ENCODE assay signal across 8 cellular contexts in the genomic region with DNA sequence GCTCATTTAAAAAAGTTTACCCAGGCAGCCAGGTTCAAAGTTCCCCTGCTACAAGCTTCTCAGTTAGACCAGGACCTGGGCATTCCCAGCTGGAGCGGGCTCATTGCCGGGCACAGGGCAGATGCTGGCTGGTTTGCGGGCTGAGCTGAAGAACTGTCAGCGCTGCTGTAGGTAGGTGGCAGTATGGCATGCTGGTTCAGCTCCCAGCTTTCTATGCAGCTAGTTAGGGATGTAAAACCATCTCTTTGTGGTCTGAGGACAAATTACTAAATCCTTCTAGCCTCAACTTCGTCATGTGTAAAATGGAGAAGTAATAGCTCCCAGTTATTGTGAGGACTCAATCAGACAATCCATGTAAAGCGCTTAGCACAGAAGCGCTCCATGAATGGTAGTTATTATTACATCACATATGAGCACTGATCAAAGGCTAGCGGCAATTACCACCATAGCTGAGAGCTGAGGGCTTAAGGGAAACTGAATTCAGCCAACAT. TPM values are rescaled to one million over a fixed set of nuclear protein-coding genes. Genes with fewer than 3 reads are reported as not detected.
DNase-seq lines count a peak whose midpoint lies in the region; ATAC-seq and TF ChIP-seq lines count a peak whose summit lies in the region.

No MANE protein-coding gene starts in this region.

- H2AK5ac ChIP-seq in mesenchymal stem cell (ENCODE audit: low read length, severe bottlenecking), result no peak overlapping the region

- H3K14ac ChIP-seq in mesenchymal stem cell (ENCODE audit: low read length in 2 of 2), result no peak overlapping the region

- H3K27ac Mint-ChIP-seq in CD4-positive, CD25-positive, alpha-beta regulatory T cell, result peak overlapping the region; percentile 77 to 95 (median 93)
- H3K27ac Mint-ChIP-seq in activated CD8-positive, alpha-beta memory T cell treated with anti-CD3 and anti-CD28 coated beads, Interleukin-2, amount 10 ng/mL, durations not matched to agents 7 days and 5 days, result no peak overlapping the region
- no peak overlapping the region for H3K27ac Mint-ChIP-seq in endodermal cell

- no peaks in the 10 kb centered on the region for H3K79me1 ChIP-seq in mesenchymal stem cell (replicated peaks; ENCODE audit: low read length, poor library complexity, severe bottlenecking)

- no peak overlapping the region for H2BK5ac ChIP-seq in mesenchymal stem cell (ENCODE audit: low read depth, low read length, poor library complexity, severe bottlenecking)

- POLR2A ChIA-PET in HEK293T (lab: Yijun Ruan, JAX), result no interaction called here

- H3K18ac ChIP-seq in mesenchymal stem cell (ENCODE audit: low read depth in 1 of 2, low read length in 2 of 2), result no peak overlapping the region

- no peak overlapping the region for H4K91ac ChIP-seq in mesenchymal stem cell (ENCODE audit: low read length)

- no peaks in the 10 kb centered on the region for H3K36me3 Mint-ChIP-seq in CD4-positive, CD25-positive, alpha-beta regulatory T cell
- H3K36me3 Mint-ChIP-seq in activated CD8-positive, alpha-beta memory T cell treated with anti-CD3 and anti-CD28 coated beads, Interleukin-2, amount 10 ng/mL, durations not matched to agents 7 days and 5 days, result no peaks in the 10 kb centered on the region
- no peaks in the 10 kb centered on the region for H3K36me3 Mint-ChIP-seq in endodermal cell (ENCODE audit: low read depth)

- H3K23ac ChIP-seq in mesenchymal stem cell (ENCODE audit: low read length in 2 of 2), result no peak overlapping the region

- no peak overlapping the region for H2AFZ ChIP-seq in mesenchymal stem cell (ENCODE audit: low read depth, low read length)

- H3K9me3 Mint-ChIP-seq in CD4-positive, CD25-positive, alpha-beta regulatory T cell, result no peaks in the 10 kb centered on the region
- H3K9me3 Mint-ChIP-seq in activated CD8-positive, alpha-beta memory T cell treated with anti-CD3 and anti-CD28 coated beads, Interleukin-2, amount 10 ng/mL, durations not matched to agents 7 days and 5 days (ENCODE audit: low read depth), result no peaks in the 10 kb centered on the region
- no peaks in the 10 kb centered on the region for H3K9me3 Mint-ChIP-seq in endodermal cell

- no peak overlapping the region for H2BK15ac ChIP-seq in mesenchymal stem cell (ENCODE audit: low read depth, poor library complexity, severe bottlenecking)

- H4K8ac ChIP-seq in mesenchymal stem cell (ENCODE audit: low read length), result no peak overlapping the region

- H3K4me2 ChIP-seq in mesenchymal stem cell (ENCODE audit: low read length, poor library complexity, severe bottlenecking), result no peak overlapping the region

- peaks cover 8 to 38% (median 23%) of the 10 kb centered on the region in 4 donors for H3K4me1 Mint-ChIP-seq in CD4-positive, CD25-positive, alpha-beta regulatory T cell
- H3K4me1 Mint-ChIP-seq in activated CD8-positive, alpha-beta memory T cell treated with anti-CD3 and anti-CD28 coated beads, Interleukin-2, amount 10 ng/mL, durations not matched to agents 7 days and 5 days, result peaks cover 17% of the 10 kb centered on the region
- peaks cover 22% of the 10 kb centered on the region for H3K4me1 Mint-ChIP-seq in endodermal cell

- DNase-seq in CD4-positive, CD25-positive, alpha-beta regulatory T cell, result peak; percentile 29 to 75 (median 66)
- DNase-seq in HEK293T (ENCODE audit: extremely low spot score), result peak; percentile 35
- DNase-seq in NCI-H82 (lab: John Stamatoyannopoulos, UW), result peak; percentile 73
- peak; percentile 68 for DNase-seq in activated CD8-positive, alpha-beta memory T cell treated with anti-CD3 and anti-CD28 coated beads, Interleukin-2, amount 10 ng/mL, durations not matched to agents 7 days and 5 days
- peak; percentile 82 for DNase-seq in endodermal cell
- DNase-seq in mesenchymal stem cell, result peak; percentile 18
- peak; percentile 51 for DNase-seq in stimulated activated naive CD4-positive, alpha-beta T cell treated with Interleukin-2 at 50 U/mL for 16 hours (lab: John Stamatoyannopoulos, UW)

- H3K36me3 ChIP-seq in CD4-positive, CD25-positive, alpha-beta regulatory T cell (ENCODE audit: control insufficient read depth, insufficient read depth, low read length), result no peaks in the 10 kb centered on the region
- H3K36me3 ChIP-seq in endodermal cell (ENCODE audit: control insufficient read depth, insufficient read depth, low read length) (no peaks in the 10 kb centered on the region), mesenchymal stem cell (ENCODE audit: control insufficient read depth in 1 of 2, insufficient read depth in 2 of 2, low read depth in 1 of 2, low read length in 2 of 2) (peaks cover 0 to 3% of the 10 kb centered on the region in 2 experiments)

- peak overlapping the region; percentile 90 to 97 (median 96) for H3K4me3 Mint-ChIP-seq in CD4-positive, CD25-positive, alpha-beta regulatory T cell
- H3K4me3 Mint-ChIP-seq in activated CD8-positive, alpha-beta memory T cell treated with anti-CD3 and anti-CD28 coated beads, Interleukin-2, amount 10 ng/mL, durations not matched to agents 7 days and 5 days, result peak overlapping the region; percentile 60
- H3K4me3 Mint-ChIP-seq in endodermal cell, result peak overlapping the region; percentile 72

- H3K27me3 Mint-ChIP-seq in CD4-positive, CD25-positive, alpha-beta regulatory T cell, result peaks cover 12% of the 10 kb centered on the region
- H3K27me3 Mint-ChIP-seq in activated CD8-positive, alpha-beta memory T cell treated with anti-CD3 and anti-CD28 coated beads, Interleukin-2, amount 10 ng/mL, durations not matched to agents 7 days and 5 days, result peaks cover 67% of the 10 kb centered on the region
- peaks cover 44% of the 10 kb centered on the region for H3K27me3 Mint-ChIP-seq in endodermal cell (ENCODE audit: insufficient read depth)

- H3K4ac ChIP-seq in mesenchymal stem cell (ENCODE audit: low read depth in 1 of 2, low read length in 2 of 2), result no peak overlapping the region

- H3K4me1 ChIP-seq in CD4-positive, CD25-positive, alpha-beta regulatory T cell (ENCODE audit: control insufficient read depth, insufficient read depth, low read length, poor library complexity, severe bottlenecking), result peaks cover 28% of the 10 kb centered on the region
- H3K4me1 ChIP-seq in endodermal cell (ENCODE audit: control insufficient read depth, insufficient read depth, low read length) (peaks cover 3% of the 10 kb centered on the region), mesenchymal stem cell (ENCODE audit: control insufficient read depth, insufficient read depth, low read depth, low read length) (peaks cover 21% of the 10 kb centered on the region)

- no peak overlapping the region for H2BK12ac ChIP-seq in mesenchymal stem cell (ENCODE audit: low read length in 2 of 2)

- H3K4me3 ChIP-seq in CD4-positive, CD25-positive, alpha-beta regulatory T cell (ENCODE audit: low read depth, low read length), result peak overlapping the region; percentile 81
- H3K4me3 ChIP-seq in endodermal cell (ENCODE audit: low read length) (no peak overlapping the region), mesenchymal stem cell (ENCODE audit: insufficient read depth in 1 of 2, low read depth in 1 of 2, low read length in 2 of 2) (no peak overlapping the region)

- no peak overlapping the region for H2BK120ac ChIP-seq in mesenchymal stem cell (ENCODE audit: low read depth, low read length)

- ATAC-seq in CD4-positive, CD25-positive, alpha-beta regulatory T cell (ENCODE audit: low read depth in 2 of 2), result peak; percentile 65
- ATAC-seq in activated CD8-positive, alpha-beta memory T cell treated with anti-CD3 and anti-CD28 coated beads, Interleukin-2, amount 10 ng/mL, durations not matched to agents 7 days and 5 days, result peak; percentile 46
- ATAC-seq in HG02885 (IDR thresholded peaks at IDR 0.05; ENCODE audit: poor library complexity, unreplicated experiment), result no peak

- H3K9ac ChIP-seq in endodermal cell (ENCODE audit: extremely low read depth, low read length, poor library complexity, severe bottlenecking) (no peak overlapping the region), mesenchymal stem cell (ENCODE audit: low read length) (no peak overlapping the region)

- H3K27me3 ChIP-seq in CD4-positive, CD25-positive, alpha-beta regulatory T cell (ENCODE audit: control insufficient read depth, insufficient read depth, low read length), result peaks cover 6% of the 10 kb centered on the region
- H3K27me3 ChIP-seq in endodermal cell (ENCODE audit: control insufficient read depth, insufficient read depth, low read length, poor library complexity, severe bottlenecking) (peaks cover 28% of the 10 kb centered on the region), mesenchymal stem cell (ENCODE audit: control insufficient read depth in 1 of 2, insufficient read depth in 1 of 2, low read length in 2 of 2) (peaks cover 59 to 86% of the 10 kb centered on the region in 2 experiments)

- CTCF ChIA-PET in HEK293T (lab: Yijun Ruan, JAX), result interaction anchor here (0.6 to 1.2 kb wide), 3 partner anchors 13 to 414 kb away, joined by 3 to 5 read pairs (median 3); no protein-coding TSS in a partner anchor
- CTCF ChIA-PET in activated CD8-positive, alpha-beta memory T cell treated with anti-CD3 and anti-CD28 coated beads, Interleukin-2, amount 10 ng/mL, durations not matched to agents 7 days and 5 days (lab: Charles Lee), result interaction anchor here (0.7 to 1.9 kb wide), 30 partner anchors 8 to 601 kb away, joined by 3 to 11 read pairs (median 4); no protein-coding TSS in a partner anchor

- H3K9me3 ChIP-seq in CD4-positive, CD25-positive, alpha-beta regulatory T cell (ENCODE audit: control insufficient read depth in 2 of 2, low read length in 2 of 2), result no peaks in the 10 kb centered on the region
- H3K9me3 ChIP-seq in endodermal cell (ENCODE audit: control insufficient read depth, low read length), result no peaks in the 10 kb centered on the region
- H3K9me3 ChIP-seq in mesenchymal stem cell (ENCODE audit: control insufficient read depth, low read length), result no peaks in the 10 kb centered on the region

- H3K27ac ChIP-seq in CD4-positive, CD25-positive, alpha-beta regulatory T cell (ENCODE audit: insufficient read depth, low read length, poor library complexity, severe bottlenecking), result peak overlapping the region; percentile 6
- H3K27ac ChIP-seq in endodermal cell (ENCODE audit: low read depth, low read length), result no peak overlapping the region
- no peak overlapping the region for H3K27ac ChIP-seq in mesenchymal stem cell (ENCODE audit: low read length, poor library complexity, severe bottlenecking)

- 36 to 46% methylated on average over 5 to 8 of the region's 8 CpGs for WGBS in endodermal cell (ENCODE audit: insufficient coverage in 1 of 2, insufficient read length in 1 of 2), 2 experiments
- 41% methylated on average over 7 of the region's 8 CpGs for WGBS in mesenchymal stem cell

- peak; percentile 77 for TF ChIP-seq CTCF in endodermal cell (conservative IDR thresholded peaks at IDR 0.05)

TF ChIP-seq in HEK293T, 16 proteins besides CTCF, POLR2A, EP300 and RAD21 (continues in another document):
- TF ChIP-seq CTBP1 (IDR thresholded peaks at IDR 0.05; ENCODE audit: borderline replicate concordance), result no peak
- TF ChIP-seq ZNF384 (IDR thresholded peaks at IDR 0.05), result no peak

RNA-seq across cellular contexts. Expression of a gene that starts 2.4 kb away (rescaled TPM):
- 207 TPM for total RNA-seq in CD4-positive, CD25-positive, alpha-beta regulatory T cell
- 10 to 100 TPM; 42.4 to 58.7 (median 48.6) TPM for polyA plus RNA-seq in CD4-positive, CD25-positive, alpha-beta regulatory T cell
- total RNA-seq in activated CD8-positive, alpha-beta memory T cell treated with anti-CD3 and anti-CD28 coated beads, Interleukin-2, amount 10 ng/mL, durations not matched to agents 7 days and 5 days, result 10 to 100 TPM; 33.9 to 44.5 TPM
- 10 to 100 TPM; 14.9 to 15.1 TPM for total RNA-seq in endodermal cell
- 22.2 TPM for polyA plus RNA-seq in endodermal cell (2013, experiment 1 of 2)
- 26.3 TPM for polyA plus RNA-seq in endodermal cell (2013, experiment 2 of 2)
- 0.23 TPM for polyA plus RNA-seq in mesenchymal stem cell (2013, experiment 1 of 2)
- polyA plus RNA-seq in mesenchymal stem cell (2013, experiment 2 of 2), result 0.41 TPM

Comparison
In these comparisons a context has a peak if more than half of its experiments do, and no peak if none do; other contexts are left out.
1. DNase-seq: peak in every context shown above with its lines; median percentile 82 in endodermal cell; 73 in NCI-H82; 68 in activated CD8-positive, alpha-beta memory T cell treated with anti-CD3 and anti-CD28 coated beads, Interleukin-2, amount 10 ng/mL, durations not matched to agents 7 days and 5 days; 66 in CD4-positive, CD25-positive, alpha-beta regulatory T cell; 51 in stimulated activated naive CD4-positive, alpha-beta T cell treated with Interleukin-2 at 50 U/mL for 16 hours; 35 in HEK293T; 18 in mesenchymal stem cell.
2. H3K27ac Mint-ChIP-seq: peak in CD4-positive, CD25-positive, alpha-beta regulatory T cell (3 of 3); none in activated CD8-positive, alpha-beta memory T cell treated with anti-CD3 and anti-CD28 coated beads, Interleukin-2, amount 10 ng/mL, durations not matched to agents 7 days and 5 days (single experiment) and endodermal cell (single experiment).
3. Peak in every context shown above with its lines, with median percentiles within 50 percentile points of each other: H3K4me3 Mint-ChIP-seq.